8 cellular contexts compared by ENCODE assay signal in genomic region chr5:142024771-142025304, GRCh38. TPM values are rescaled to one million over a fixed set of nuclear protein-coding genes. Genes with fewer than 3 reads are reported as not detected.
DNase-seq lines count a peak whose midpoint lies in the region; ATAC-seq lines count a peak whose summit lies in the region.

No MANE protein-coding gene starts in this region.

- H3K27ac ChIP-seq in BLaER1, result 0 out of 2 replicates have a peak overlapping the region, but pooled peaks have one; percentile 1

- peaks cover 5% of the 10 kb centered on the region for H3K9me3 Mint-ChIP-seq in activated CD4-positive, alpha-beta T cell treated with anti-CD3 and anti-CD28 coated beads, Interleukin-2, amount 10 ng/mL, durations not matched to agents 7 days and 5 days

- H3K4me3 Mint-ChIP-seq in activated CD4-positive, alpha-beta T cell treated with anti-CD3 and anti-CD28 coated beads, Interleukin-2, amount 10 ng/mL, durations not matched to agents 7 days and 5 days, result peak overlapping the region; percentile 80

- H3K4me2 ChIP-seq in BLaER1, result peak overlapping the region; percentile 46

- POLR2A ChIA-PET in activated CD4-positive, alpha-beta T cell treated with anti-CD3 and anti-CD28 coated beads, Interleukin-2, amount 10 ng/mL, durations not matched to agents 7 days and 5 days (lab: Charles Lee), result interaction anchor here (0.6 to 0.9 kb wide), 2 partner anchors 8 to 45 kb away, joined by 3 read pairs; no protein-coding TSS in a partner anchor

- no peaks in the 10 kb centered on the region for H3K36me3 ChIP-seq in BLaER1

- ATAC-seq in GM19328 (IDR thresholded peaks at IDR 0.05; ENCODE audit: unreplicated experiment) (peak; percentile 99), HG03460 (IDR thresholded peaks at IDR 0.05; ENCODE audit: unreplicated experiment) (peak; percentile 100), left lobe of liver (peak; percentile 99)

- no peak overlapping the region for H3K9ac ChIP-seq in BLaER1

- peaks cover 19% of the 10 kb centered on the region for H3K4me1 Mint-ChIP-seq in activated CD4-positive, alpha-beta T cell treated with anti-CD3 and anti-CD28 coated beads, Interleukin-2, amount 10 ng/mL, durations not matched to agents 7 days and 5 days

- H3K36me3 Mint-ChIP-seq in activated CD4-positive, alpha-beta T cell treated with anti-CD3 and anti-CD28 coated beads, Interleukin-2, amount 10 ng/mL, durations not matched to agents 7 days and 5 days (ENCODE audit: low read depth), result peaks cover 6% of the 10 kb centered on the region

- peak overlapping the region; percentile 97 for H3K27ac Mint-ChIP-seq in activated CD4-positive, alpha-beta T cell treated with anti-CD3 and anti-CD28 coated beads, Interleukin-2, amount 10 ng/mL, durations not matched to agents 7 days and 5 days

- H3K4me1 ChIP-seq in BLaER1, result peaks cover 30% of the 10 kb centered on the region

- H3K9me3 ChIP-seq in BLaER1, result peaks cover 25% of the 10 kb centered on the region

- CTCF ChIA-PET in activated CD4-positive, alpha-beta T cell treated with anti-CD3 and anti-CD28 coated beads, Interleukin-2, amount 10 ng/mL, durations not matched to agents 7 days and 5 days (lab: Charles Lee), result interaction anchor here (0.6 to 1.8 kb wide), 6 partner anchors 9 to 76 kb away, joined by 3 to 7 read pairs (median 4); partner anchors contain the start of gene RNF14

- no peaks in the 10 kb centered on the region for H4K20me1 ChIP-seq in BLaER1

- peak overlapping the region; percentile 45 for H3K4me3 ChIP-seq in BLaER1

- H3K27me3 Mint-ChIP-seq in activated CD4-positive, alpha-beta T cell treated with anti-CD3 and anti-CD28 coated beads, Interleukin-2, amount 10 ng/mL, durations not matched to agents 7 days and 5 days, result no peaks in the 10 kb centered on the region

- peaks cover 14% of the 10 kb centered on the region for H3K27me3 ChIP-seq in BLaER1

- DNase-seq in NCI-H526 treated with DMSO at 0.1 percent for 48 hours (lab: John Stamatoyannopoulos, UW), result peak; percentile 71
- DNase-seq in activated CD4-positive, alpha-beta T cell treated with anti-CD3 and anti-CD28 coated beads, Interleukin-2, amount 10 ng/mL, durations not matched to agents 7 days and 5 days, result peak; percentile 89
- DNase-seq in dedifferentiated amniotic fluid mesenchymal stem cell (ENCODE audit: extremely low spot score), result peak; percentile 82
- peak; percentile 85 for DNase-seq in left lobe of liver (ENCODE audit: low spot score)
- DNase-seq in stimulated activated CD4-positive, alpha-beta T cell treated with anti-CD3 and anti-CD28 coated beads, Interleukin-1b, Interleukin-23, amount 100 ng/mL, for 48 hours, result peak; percentile 90

RNA-seq across cellular contexts. Expression of gene GNPDA1, which starts 12.0 kb away (rescaled TPM):
- 10 to 100 TPM; 34.4 to 36.1 TPM for total RNA-seq in activated CD4-positive, alpha-beta T cell treated with anti-CD3 and anti-CD28 coated beads, Interleukin-2, amount 10 ng/mL, durations not matched to agents 7 days and 5 days
- 8.8 TPM for total RNA-seq in left lobe of liver

RNA-seq across cellular contexts. Expression of gene RNF14, which starts 55.9 kb away (rescaled TPM):
- total RNA-seq in activated CD4-positive, alpha-beta T cell treated with anti-CD3 and anti-CD28 coated beads, Interleukin-2, amount 10 ng/mL, durations not matched to agents 7 days and 5 days, result 10 to 100 TPM; 28.8 to 33.7 TPM
- 38.9 TPM for total RNA-seq in left lobe of liver

Comparison
In these comparisons a context has a peak if more than half of its experiments do, and no peak if none do; other contexts are left out.
1. Peak in every context shown above with its lines: DNase-seq, ATAC-seq, H3K4me3 ChIP-seq and H3K27ac ChIP-seq.